Comparison of ENCODE assay signal across 8 cellular contexts in the genomic region with DNA sequence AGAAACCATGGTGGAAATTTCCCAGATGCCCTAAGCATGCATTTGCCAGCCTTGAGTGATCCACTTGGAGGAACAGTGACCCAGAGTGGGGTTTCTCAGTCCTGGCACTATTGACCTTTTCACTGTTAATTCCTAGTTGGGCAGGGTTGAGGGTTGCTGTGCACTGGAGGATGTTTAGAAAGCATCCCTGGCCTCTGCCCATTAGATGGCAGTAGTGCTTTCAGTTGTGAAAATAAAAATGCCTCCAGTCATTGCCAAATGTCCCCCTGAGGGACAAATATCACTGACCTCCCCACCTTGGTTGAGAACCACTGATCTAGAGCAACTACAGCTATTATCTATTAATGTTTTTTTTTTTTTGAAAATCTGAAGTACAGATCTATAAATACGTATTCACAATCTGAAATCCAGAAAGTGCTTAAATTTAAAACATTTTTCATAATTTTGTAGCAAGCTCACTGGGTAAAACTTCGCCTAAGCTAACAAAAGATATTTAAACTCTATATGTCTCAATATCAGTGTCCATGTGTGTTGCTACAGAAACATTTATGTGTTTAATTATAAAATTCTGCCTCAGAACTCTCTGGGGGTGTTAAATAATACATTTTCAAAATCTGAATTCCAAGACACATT. TPM values are rescaled to one million over a fixed set of nuclear protein-coding genes. Genes with fewer than 3 reads are reported as not detected.
DNase-seq lines count a peak whose midpoint lies in the region; ATAC-seq, FAIRE-seq and TF ChIP-seq lines count a peak whose summit lies in the region.

No MANE protein-coding gene starts in this region.

- H4K20me1 ChIP-seq in K562 (replicated peaks; ENCODE audit: control insufficient read depth, insufficient read depth, low read length) (no peaks in the 10 kb centered on the region), HepG2 (ENCODE audit: insufficient read depth, low read length) (no peaks in the 10 kb centered on the region)

- TF ChIP-seq RAD21 in K562 (CRISPR knock-in tag; conservative IDR thresholded peaks at IDR 0.05 in 1 of 2, IDR thresholded peaks at IDR 0.05 in 1 of 2): peak; percentile 35 to 55; a peak in 3 of 4 replicates
- TF ChIP-seq RAD21 in HepG2 (CRISPR knock-in tag; IDR thresholded peaks at IDR 0.05): peak; percentile 66

- H3K79me2 ChIP-seq in K562 (ENCODE audit: control insufficient read depth, insufficient read depth, low read length): no peaks in the 10 kb centered on the region
- no peaks in the 10 kb centered on the region for H3K79me2 ChIP-seq in HepG2 (ENCODE audit: insufficient read depth, low read length)

- H3K9me3 ChIP-seq in K562 (replicated peaks; ENCODE audit: control insufficient read depth, insufficient read depth, low read depth, low read length) (no peaks in the 10 kb centered on the region), HepG2 (ENCODE audit: low read length) (no peaks in the 10 kb centered on the region)

- H3K4me3 ChIP-seq in NB4 (ENCODE audit: low read depth, low read length) (no peak overlapping the region), K562 (no peak overlapping the region), HepG2 (replicated peaks in 1 of 3; ENCODE audit: insufficient read depth in 1 of 3, low read depth in 2 of 3, low read length in 3 of 3) (no peak overlapping the region)

- DNase-seq in activated CD4-positive, alpha-beta T cell treated with anti-CD3 and anti-CD28 coated beads for 48 hours: peak; percentile 9
- no peak for DNase-seq in activated CD4-positive, alpha-beta T cell treated with anti-CD3 and anti-CD28 coated beads for 4 hours
- DNase-seq in NB4 (ENCODE audit: low read depth): peak; percentile 67
- DNase-seq in K562 (ENCODE audit: extremely low read depth in 1 of 4, low spot score in 3 of 4): peak in 2 of 4 experiments; percentile 25 to 54
- DNase-seq in HepG2 (ENCODE audit: low spot score): peak; percentile 46
- DNase-seq in activated effector memory CD4-positive, alpha-beta T cell treated with Interleukin-2 at 50 U/mL for 16 hours: no peak
- no peak for DNase-seq in cerebellar nuclear complex (lab: John Stamatoyannopoulos, UW)

- intact Hi-C loops in K562 (cut with micrococcal nuclease) (loop anchor here (2.0 to 10.0 kb wide), 2 partner anchors 289 to 531 kb away; no protein-coding TSS in a partner anchor), HepG2 (cut with micrococcal nuclease; ENCODE audit: unreplicated experiment) (loop anchor here (1.0 kb wide), 1 partner anchor 291 kb away; no protein-coding TSS in a partner anchor)

- peak; percentile 77 for TF ChIP-seq CTCF in NB4 (IDR thresholded peaks at IDR 0.05; ENCODE audit: low read depth, low read length)
- TF ChIP-seq CTCF in K562 (IDR thresholded peaks at IDR 0.05 in 2 of 3, conservative IDR thresholded peaks at IDR 0.05 in 1 of 3; ENCODE audit: insufficient read depth in 2 of 3, low read depth in 1 of 3, low read length in 3 of 3): peak; percentile 64 to 71 (median 65)
- peak; percentile 78 for TF ChIP-seq CTCF in HepG2 (CRISPR knock-in tag; IDR thresholded peaks at IDR 0.05)

- peak; percentile 88 for ATAC-seq in K562
- ATAC-seq in HepG2: peak; percentile 92
- no peak for ATAC-seq in HG03520 (IDR thresholded peaks at IDR 0.05; ENCODE audit: unreplicated experiment)

- no peaks in the 10 kb centered on the region for H3K36me3 ChIP-seq in K562 (ENCODE audit: control insufficient read depth, insufficient read depth, low read length)
- peaks cover 2 to 31% of the 10 kb centered on the region in 2 experiments; a peak in 3 of 5 replicates for H3K36me3 ChIP-seq in HepG2 (replicated peaks in 1 of 2; ENCODE audit: control insufficient read depth in 1 of 2, insufficient read depth in 2 of 2, low read length in 2 of 2)

- H3K4me2 ChIP-seq in K562 (ENCODE audit: insufficient read depth, low read length) (no peak overlapping the region), HepG2 (ENCODE audit: low read depth, low read length) (no peak overlapping the region)

- H3K9ac ChIP-seq in K562 (ENCODE audit: insufficient read depth in 1 of 2, low read depth in 2 of 2, low read length in 2 of 2) (no peak overlapping the region), HepG2 (ENCODE audit: insufficient read depth, low read depth, low read length) (no peak overlapping the region)

- TF ChIP-seq EP300 in K562 (IDR thresholded peaks at IDR 0.05; ENCODE audit: low read length) (no peak), HepG2 (IDR thresholded peaks at IDR 0.05; ENCODE audit: low read depth in 2 of 2, low read length in 2 of 2) (no peak), HepG2 (CRISPR knock-in tag; IDR thresholded peaks at IDR 0.05; ENCODE audit: borderline replicate concordance) (no peak)

- H3K4me1 ChIP-seq in K562 (replicated peaks in 1 of 2; ENCODE audit: control insufficient read depth in 2 of 2, insufficient read depth in 2 of 2, low read length in 2 of 2): no peaks in the 10 kb centered on the region
- H3K4me1 ChIP-seq in HepG2 (ENCODE audit: insufficient read depth, low read length): no peaks in the 10 kb centered on the region

- BruUV-seq in K562 (replicated peaks; lab: Mats Ljungman, UMichigan) (no TSS peak), HepG2 (replicated peaks; lab: Mats Ljungman, UMichigan) (no TSS peak)

- TF ChIP-seq POLR2A in NB4 (IDR thresholded peaks at IDR 0.05; ENCODE audit: extremely low read depth, insufficient read length) (no peak), K562 (conservative IDR thresholded peaks at IDR 0.05) (no peak), HepG2 (IDR thresholded peaks at IDR 0.05; ENCODE audit: insufficient read depth in 1 of 2, low read depth in 2 of 2, low read length in 2 of 2) (no peak)

- 76% methylated on average over 2 of the region's 2 CpGs for WGBS in K562 (ENCODE audit: insufficient coverage, low coverage, missing lambda C conversion rate)
- 99% methylated on average over 2 of the region's 2 CpGs for WGBS in HepG2 (ENCODE audit: low lambda C conversion rate)

- in situ Hi-C loops in K562 (cut with MboI): no loop called here
- in situ Hi-C loops in HepG2 (cut with HindIII; ENCODE audit: extremely low pct_ligation_motif_present, low pct_unique_long_range_greater_than_20kb): no loop called here

- H3K9me1 ChIP-seq in K562 (ENCODE audit: control insufficient read depth, insufficient read depth, low read length): no peaks in the 10 kb centered on the region

- H3K27me3 ChIP-seq in K562 (ENCODE audit: control insufficient read depth in 2 of 2, insufficient read depth in 2 of 2, low read length in 2 of 2): no peaks in the 10 kb centered on the region
- no peaks in the 10 kb centered on the region for H3K27me3 ChIP-seq in HepG2 (ENCODE audit: control insufficient read depth in 1 of 2, insufficient read depth in 2 of 2, low read length in 2 of 2)

- FAIRE-seq in K562 (lab: Jason Lieb, UNC) (peak; percentile 85), HepG2 (lab: Jason Lieb, UNC) (peak; percentile 72)

- no peak overlapping the region for H2AFZ ChIP-seq in K562 (ENCODE audit: low read depth, low read length)
- H2AFZ ChIP-seq in HepG2 (ENCODE audit: low read length): no peak overlapping the region

- POLR2A ChIA-PET in K562 (lab: Yijun Ruan, JAX): interaction anchor here (1.4 kb wide), 1 partner anchor 8 kb away, joined by 4 read pairs; no protein-coding TSS in a partner anchor
- POLR2A ChIA-PET in HepG2 (lab: Yijun Ruan, JAX): no interaction called here

- CTCF ChIA-PET in K562 (lab: Yijun Ruan, JAX; ENCODE audit: low intra/inter-chr PET ratio) (interaction anchor here (0.6 to 1.4 kb wide), 6 partner anchors 18 to 529 kb away, joined by 3 to 11 read pairs (median 4); no protein-coding TSS in a partner anchor), HepG2 (lab: Yijun Ruan, JAX; ENCODE audit: low intra/inter-chr PET ratio, low total read pairs) (interaction anchor here (1.3 to 2.0 kb wide), 2 partner anchors 288 to 292 kb away, joined by 5 to 25 read pairs; no protein-coding TSS in a partner anchor)

- H3K27ac ChIP-seq in K562 (ENCODE audit: extremely low read depth, low read depth, low read length): no peak overlapping the region
- no peak overlapping the region for H3K27ac ChIP-seq in HepG2 (ENCODE audit: extremely low read length, insufficient read depth, low read length)

RNA-seq across cellular contexts. Expression of a gene that starts 27.3 kb away (rescaled TPM):
- 0.46 TPM in 1 of 2 replicates, not detected in the other for total RNA-seq in K562 (2011; cell fraction: chromatin; rRNA removed; ENCODE audit: low replicate concordance)
- total RNA-seq in K562 (2011; cell fraction: nucleolus; rRNA removed): 0.50 TPM in 1 of 2 replicates, not detected in the other
- total RNA-seq in K562 (2011; cell fraction: nucleoplasm; rRNA removed): not detected in 2 replicates
- total RNA-seq in K562 (2014; rRNA removed) (not detected in 2 replicates), K562 (2014; rRNA removed; fragmentation: Illumina TruSeq; extraction: Trizol) (not detected in 2 replicates), K562 (2015; rRNA removed; fragmentation: Illumina TruSeq; extraction: Trizol) (not detected in 2 replicates), K562 (2021) (0.09 and 0.24 TPM in 2 replicates), HepG2 (2016; rRNA removed; fragmentation: Illumina TruSeq; extraction: Trizol) (3.4 and 9.0 TPM in 2 replicates)
- polyA plus RNA-seq in K562 (2011; rRNA removed) (0.09 and 0.28 TPM in 2 replicates), K562 (2014; fragmentation: Illumina TruSeq; extraction: Trizol) (not detected in 2 replicates), K562 (2014; fragmentation: Nextera tagmentation; extraction: Ambion mirVana) (not detected), K562 (2014; rRNA removed) (0.09 TPM in 1 of 2 replicates, not detected in the other), HepG2 (2011; rRNA removed) (5.8 and 6.6 TPM in 2 replicates)
- polyA plus RNA-seq in K562 (2011; cell fraction: cytosol; rRNA removed): 0.32 TPM in 1 of 2 replicates, not detected in the other
- polyA plus RNA-seq in K562 (2011; cell fraction: nucleus; rRNA removed): 0.13 and 0.30 TPM in 2 replicates
- 0.08 TPM in 1 of 2 replicates, not detected in the other for polyA plus RNA-seq in K562 (2012)
- polyA minus RNA-seq in K562 (2011; rRNA and poly(A)+ RNA removed): 0.12 TPM in 1 of 2 replicates, not detected in the other
- 4.6 TPM in 1 of 2 replicates, not detected in the other for polyA minus RNA-seq in K562 (2011; cell fraction: cytosol; rRNA and poly(A)+ RNA removed)
- 0.67 TPM in 2 replicates for polyA minus RNA-seq in K562 (2011; cell fraction: nucleus; rRNA and poly(A)+ RNA removed)
- 1.4 and 1.6 TPM in 2 replicates for total RNA-seq in HepG2 (2016; cell fraction: cytosol; rRNA removed; fragmentation: Illumina TruSeq; extraction: Trizol; ENCODE audit: low read depth)
- 2.9 and 7.7 TPM in 2 replicates for total RNA-seq in HepG2 (2016; cell fraction: insoluble cytoplasmic fraction; rRNA removed; fragmentation: Illumina TruSeq; extraction: Trizol)
- total RNA-seq in HepG2 (2016; cell fraction: membrane; rRNA removed; fragmentation: Illumina TruSeq; extraction: Trizol): 3.7 and 3.9 TPM in 2 replicates
- total RNA-seq in HepG2 (2016; cell fraction: nucleus; rRNA removed; fragmentation: Illumina TruSeq; extraction: Trizol): 10.1 and 10.5 TPM in 2 replicates
- polyA plus RNA-seq in HepG2 (2011; cell fraction: cytosol; rRNA removed): 3.0 and 4.3 TPM in 2 replicates
- 7.5 and 9.6 TPM in 2 replicates for polyA plus RNA-seq in HepG2 (2011; cell fraction: nucleus; rRNA removed)
- 4.0 and 4.2 TPM in 2 replicates for polyA plus RNA-seq in HepG2 (2012)
- 0.70 and 0.80 TPM in 2 replicates for polyA plus RNA-seq in HepG2 (2016; cell fraction: cytosol; fragmentation: Illumina TruSeq; extraction: Trizol; ENCODE audit: low read depth)
- polyA plus RNA-seq in HepG2 (2016; cell fraction: insoluble cytoplasmic fraction; fragmentation: Illumina TruSeq; extraction: Trizol; ENCODE audit: low read depth): 2.8 and 3.5 TPM in 2 replicates
- 1.1 and 1.3 TPM in 2 replicates for polyA plus RNA-seq in HepG2 (2016; cell fraction: membrane; fragmentation: Illumina TruSeq; extraction: Trizol; ENCODE audit: low read depth)
- polyA plus RNA-seq in HepG2 (2016; cell fraction: nucleus; fragmentation: Illumina TruSeq; extraction: Trizol; ENCODE audit: insufficient read depth, low read depth): 23.2 and 27.8 TPM in 2 replicates
- 5.0 and 22.4 TPM in 2 replicates for polyA minus RNA-seq in HepG2 (2011; rRNA and poly(A)+ RNA removed; ENCODE audit: low replicate concordance)
- 2.5 and 3.2 TPM in 2 replicates for polyA minus RNA-seq in HepG2 (2011; cell fraction: cytosol; rRNA and poly(A)+ RNA removed)
- 4.8 and 6.8 TPM in 2 replicates for polyA minus RNA-seq in HepG2 (2011; cell fraction: nucleus; rRNA and poly(A)+ RNA removed)

Comparison
In these comparisons a context has a peak if more than half of its experiments do, and no peak if none do; other contexts are left out.
1. DNase-seq: peak in activated CD4-positive, alpha-beta T cell treated with anti-CD3 and anti-CD28 coated beads for 48 hours (single experiment), NB4 (single experiment) and HepG2 (single experiment); none in activated CD4-positive, alpha-beta T cell treated with anti-CD3 and anti-CD28 coated beads for 4 hours (0 of 2), activated effector memory CD4-positive, alpha-beta T cell treated with Interleukin-2 at 50 U/mL for 16 hours (single experiment) and cerebellar nuclear complex (0 of 2).
2. Peak in every context shown above with its lines, with median percentiles within 50 percentile points of each other: CTCF ChIP-seq.